Comparison of ENCODE assay signal across 1 cellular context in genomic region chr21:26391166-26391565, GRCh38.
TF ChIP-seq lines count a peak whose summit lies in the region.

No MANE protein-coding gene starts in this region.

TF ChIP-seq in A549, 52 proteins besides CTCF, POLR2A, EP300 and RAD21 (continued from another document):
- no peak for TF ChIP-seq EHMT2 (IDR thresholded peaks at IDR 0.05; ENCODE audit: low read depth)
